24 cellular contexts compared by ENCODE assay signal in the genomic region with DNA sequence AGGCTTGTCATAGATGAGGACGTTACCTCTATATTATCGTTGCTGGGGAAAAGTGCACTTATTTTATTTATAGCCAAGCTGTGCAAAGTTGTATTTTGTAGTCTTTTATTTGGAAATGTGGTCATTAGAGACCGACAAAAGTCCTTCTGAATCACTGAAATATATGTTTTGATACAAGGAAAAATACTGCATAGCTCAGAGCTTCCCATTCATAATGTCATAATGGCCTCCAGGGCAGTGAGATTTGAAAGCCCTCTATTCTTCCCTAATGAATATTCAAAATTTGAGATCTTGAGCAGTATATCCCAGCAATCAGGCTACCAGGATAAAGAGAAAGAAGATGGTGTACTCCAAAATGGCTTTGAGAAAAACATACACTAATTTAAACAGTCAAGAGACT.
A peak's percentile ranks its signal among the peaks of the same experiment; 100 is the strongest.
DNase-seq lines count a peak whose midpoint lies in the region; ATAC-seq and TF ChIP-seq lines count a peak whose summit lies in the region.
"Had no signal": no experiment of that assay in that cellular context is flagged by ENCODE, and none has a peak within 500 bp of the region (broad histone marks: within the 10 kb centered on the region; RNA-seq: fewer than 3 reads in every experiment).

No MANE protein-coding gene starts in this region.

- H4K20me1 ChIP-seq in neural cell (ENCODE audit: insufficient read depth) = no peaks in the 10 kb centered on the region
- H4K20me1 ChIP-seq: BLaER1 treated with 17β-estradiol and CSF1 and Interleukin-3, amounts not matched to agents 10 nM and 100 nM had no signal

- no peak for TF ChIP-seq EP300 in neural cell (conservative IDR thresholded peaks at IDR 0.05; ENCODE audit: poor library complexity, severe bottlenecking)

- DNase-seq in HFFc6 (no peak), SK-N-MC (ENCODE audit: low read depth, low spot score) (no peak), gastrocnemius medialis (no peak), NCI-H1436 treated with DMSO at 0.1 percent for 48 hours (lab: John Stamatoyannopoulos, UW) (no peak)
- DNase-seq in stimulated activated naive B cell treated with anti-CD40 and anti-IgM and Interleukin-4, amounts not matched to agents 10 μg/mL and 1 μg/mL and 100 μg/mL, for 72 hours = no peak
- DNase-seq in stimulated activated naive CD4-positive, alpha-beta T cell (lab: John Stamatoyannopoulos, UW) = no peak
- DNase-seq: 8988T; ACHN; AML-193; BE2C; Calu3; CD4-positive, alpha-beta T cell; CD8-positive, alpha-beta memory T cell; COR-L47; DMS53; DMS79 treated with DMSO at 0.1 percent for 48 hours; GF-D8; H9 had no signal

- no peak overlapping the region for H3K4me3 Mint-ChIP-seq in HFFc6
- no peak overlapping the region for H3K4me3 Mint-ChIP-seq in stimulated activated naive B cell treated with anti-CD40 and anti-IgM and Interleukin-4, amounts not matched to agents 10 μg/mL and 1 μg/mL and 100 μg/mL, for 72 hours
- H3K4me3 Mint-ChIP-seq: CD4-positive, alpha-beta T cell; CD8-positive, alpha-beta memory T cell; GM23338; H9 had no signal

- no peaks in the 10 kb centered on the region for H3K9me3 Mint-ChIP-seq in HFFc6
- no peaks in the 10 kb centered on the region for H3K9me3 Mint-ChIP-seq in stimulated activated naive B cell treated with anti-CD40 and anti-IgM and Interleukin-4, amounts not matched to agents 10 μg/mL and 1 μg/mL and 100 μg/mL, for 72 hours
- H3K9me3 Mint-ChIP-seq: CD4-positive, alpha-beta T cell; CD8-positive, alpha-beta memory T cell; GM23338; H9 had no signal

- no peaks in the 10 kb centered on the region; the same call in 1 of the 2 replicates for H3K27me3 Mint-ChIP-seq in HFFc6 (ENCODE audit: insufficient read depth)
- H3K27me3 Mint-ChIP-seq in stimulated activated naive B cell treated with anti-CD40 and anti-IgM and Interleukin-4, amounts not matched to agents 10 μg/mL and 1 μg/mL and 100 μg/mL, for 72 hours = no peaks in the 10 kb centered on the region

- in situ Hi-C loops in gastrocnemius medialis (cut with MboI; ENCODE audit: low sequenced_read_pairs in 4 of 4) = no loop called here

- no peak overlapping the region for H2AFZ ChIP-seq in neural cell (ENCODE audit: low read depth, low read length)
- H2AFZ ChIP-seq: GM23338 had no signal

- H3K9me3 ChIP-seq in SK-N-MC (ENCODE audit: low read depth, low read length) (no peaks in the 10 kb centered on the region), neural cell (ENCODE audit: low read length) (no peaks in the 10 kb centered on the region), gastrocnemius medialis (no peaks in the 10 kb centered on the region)
- H3K9me3 ChIP-seq: A549, BE2C had no signal

- H3K36me3 ChIP-seq in SK-N-MC (ENCODE audit: insufficient read depth, low read length) (no peaks in the 10 kb centered on the region), neural cell (ENCODE audit: insufficient read depth, low read length) (no peaks in the 10 kb centered on the region), gastrocnemius medialis (peaks cover 0 to 6% of the 10 kb centered on the region in 2 donors)
- H3K36me3 ChIP-seq: BE2C had no signal

- H3K79me2 ChIP-seq in neural cell (replicated peaks; ENCODE audit: insufficient read depth, low read length) = no peaks in the 10 kb centered on the region

- TF ChIP-seq CTCF in HFFc6 (IDR thresholded peaks at IDR 0.05) (no peak), neural cell (IDR thresholded peaks at IDR 0.05; ENCODE audit: poor library complexity, severe bottlenecking) (no peak), gastrocnemius medialis (IDR thresholded peaks at IDR 0.05 in 4 of 5, conservative IDR thresholded peaks at IDR 0.05 in 1 of 5) (no peak)

- no peak for ATAC-seq in gastrocnemius medialis
- ATAC-seq in stimulated activated naive B cell treated with anti-CD40 and anti-IgM and Interleukin-4, amounts not matched to agents 10 μg/mL and 1 μg/mL and 100 μg/mL, for 72 hours (replicated peaks) = no peak
- ATAC-seq: A549, GM23338, HCT116 had no signal

- intact Hi-C loops in gastrocnemius medialis (cut with DNase I; ENCODE audit: low total_unique reads) = no loop called here

- no peaks in the 10 kb centered on the region for H3F3A ChIP-seq in neural cell (ENCODE audit: insufficient read depth, low read length, poor library complexity, severe bottlenecking)

- no peak overlapping the region for H3K4me2 ChIP-seq in neural cell (ENCODE audit: low read length)
- H3K4me2 ChIP-seq: A549; BLaER1 treated with 17β-estradiol and CSF1 and Interleukin-3, amounts not matched to agents 10 nM and 100 nM; GM23338 had no signal

- H3K27ac Mint-ChIP-seq in HFFc6 = peak overlapping the region; percentile 15; the same call in 1 of the 2 replicates
- H3K27ac Mint-ChIP-seq in stimulated activated naive B cell treated with anti-CD40 and anti-IgM and Interleukin-4, amounts not matched to agents 10 μg/mL and 1 μg/mL and 100 μg/mL, for 72 hours = no peak overlapping the region
- H3K27ac Mint-ChIP-seq: CD14-positive monocyte; CD4-positive, alpha-beta T cell; CD8-positive, alpha-beta memory T cell; GM23338; H9 had no signal

- H3K4me1 ChIP-seq in gastrocnemius medialis = peaks cover 0 to 3% of the 10 kb centered on the region in 2 donors
- H3K4me1 ChIP-seq: BE2C had no signal

- H3K36me3 Mint-ChIP-seq in HFFc6 (ENCODE audit: low read depth) = peaks cover 51% of the 10 kb centered on the region
- H3K36me3 Mint-ChIP-seq in stimulated activated naive B cell treated with anti-CD40 and anti-IgM and Interleukin-4, amounts not matched to agents 10 μg/mL and 1 μg/mL and 100 μg/mL, for 72 hours = no peaks in the 10 kb centered on the region
- H3K36me3 Mint-ChIP-seq: CD14-positive monocyte; CD8-positive, alpha-beta memory T cell had no signal

- no peak for TF ChIP-seq POLR2A in gastrocnemius medialis (IDR thresholded peaks at IDR 0.05)

- H3K27me3 ChIP-seq in neural cell (ENCODE audit: insufficient read depth, low read depth, low read length) (no peaks in the 10 kb centered on the region), gastrocnemius medialis (no peaks in the 10 kb centered on the region)
- H3K27me3 ChIP-seq: BE2C; BLaER1 treated with 17β-estradiol and CSF1 and Interleukin-3, amounts not matched to agents 10 nM and 100 nM had no signal

- H3K4me3 ChIP-seq in SK-N-MC (peak overlapping the region; percentile 25; the same call in 1 of the 2 replicates), neural cell (ENCODE audit: low read length) (peak overlapping the region; percentile 12), gastrocnemius medialis (no peak overlapping the region)
- H3K4me3 ChIP-seq: A549; BLaER1 treated with 17β-estradiol and CSF1 and Interleukin-3, amounts not matched to agents 10 nM and 100 nM; GM23338 had no signal

- H3K9ac ChIP-seq in SK-N-MC (ENCODE audit: insufficient read length) (no peak overlapping the region), neural cell (ENCODE audit: low read length) (no peak overlapping the region)
- H3K9ac ChIP-seq: BLaER1 treated with 17β-estradiol and CSF1 and Interleukin-3, amounts not matched to agents 10 nM and 100 nM had no signal

- H3K27ac ChIP-seq in SK-N-MC (no peak overlapping the region), neural cell (ENCODE audit: low read length) (peak overlapping the region; percentile 25), gastrocnemius medialis (peak overlapping the region in 3 of 4 donors; percentile 29 to 63 (median 57))
- H3K27ac ChIP-seq: A549 had no signal

- H3K4me1 Mint-ChIP-seq in HFFc6 (ENCODE audit: low read depth) = peaks cover 72% of the 10 kb centered on the region
- no peaks in the 10 kb centered on the region for H3K4me1 Mint-ChIP-seq in stimulated activated naive B cell treated with anti-CD40 and anti-IgM and Interleukin-4, amounts not matched to agents 10 μg/mL and 1 μg/mL and 100 μg/mL, for 72 hours
- H3K4me1 Mint-ChIP-seq: CD14-positive monocyte; CD8-positive, alpha-beta memory T cell had no signal

- no peaks in the 10 kb centered on the region for H3K9me2 ChIP-seq in neural cell (ENCODE audit: insufficient read depth, low read length)

- no peak for TF ChIP-seq RAD21 in neural cell (conservative IDR thresholded peaks at IDR 0.05)

TF ChIP-seq in neural cell, 6 proteins besides CTCF, POLR2A, EP300 and RAD21:
- TF ChIP-seq, protein P1, sequence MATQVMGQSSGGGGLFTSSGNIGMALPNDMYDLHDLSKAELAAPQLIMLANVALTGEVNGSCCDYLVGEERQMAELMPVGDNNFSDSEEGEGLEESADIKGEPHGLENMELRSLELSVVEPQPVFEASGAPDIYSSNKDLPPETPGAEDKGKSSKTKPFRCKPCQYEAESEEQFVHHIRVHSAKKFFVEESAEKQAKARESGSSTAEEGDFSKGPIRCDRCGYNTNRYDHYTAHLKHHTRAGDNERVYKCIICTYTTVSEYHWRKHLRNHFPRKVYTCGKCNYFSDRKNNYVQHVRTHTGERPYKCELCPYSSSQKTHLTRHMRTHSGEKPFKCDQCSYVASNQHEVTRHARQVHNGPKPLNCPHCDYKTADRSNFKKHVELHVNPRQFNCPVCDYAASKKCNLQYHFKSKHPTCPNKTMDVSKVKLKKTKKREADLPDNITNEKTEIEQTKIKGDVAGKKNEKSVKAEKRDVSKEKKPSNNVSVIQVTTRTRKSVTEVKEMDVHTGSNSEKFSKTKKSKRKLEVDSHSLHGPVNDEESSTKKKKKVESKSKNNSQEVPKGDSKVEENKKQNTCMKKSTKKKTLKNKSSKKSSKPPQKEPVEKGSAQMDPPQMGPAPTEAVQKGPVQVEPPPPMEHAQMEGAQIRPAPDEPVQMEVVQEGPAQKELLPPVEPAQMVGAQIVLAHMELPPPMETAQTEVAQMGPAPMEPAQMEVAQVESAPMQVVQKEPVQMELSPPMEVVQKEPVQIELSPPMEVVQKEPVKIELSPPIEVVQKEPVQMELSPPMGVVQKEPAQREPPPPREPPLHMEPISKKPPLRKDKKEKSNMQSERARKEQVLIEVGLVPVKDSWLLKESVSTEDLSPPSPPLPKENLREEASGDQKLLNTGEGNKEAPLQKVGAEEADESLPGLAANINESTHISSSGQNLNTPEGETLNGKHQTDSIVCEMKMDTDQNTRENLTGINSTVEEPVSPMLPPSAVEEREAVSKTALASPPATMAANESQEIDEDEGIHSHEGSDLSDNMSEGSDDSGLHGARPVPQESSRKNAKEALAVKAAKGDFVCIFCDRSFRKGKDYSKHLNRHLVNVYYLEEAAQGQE (IDR thresholded peaks at IDR 0.05; ENCODE audit: borderline replicate concordance) = no peak
- TF ChIP-seq SMC3 (conservative IDR thresholded peaks at IDR 0.05; ENCODE audit: poor library complexity) (no peak), TAF1 (IDR thresholded peaks at IDR 0.05; ENCODE audit: low read depth) (no peak), MXI1 (conservative IDR thresholded peaks at IDR 0.05; ENCODE audit: poor library complexity, severe bottlenecking) (no peak), EZH2 (IDR thresholded peaks at IDR 0.05; ENCODE audit: borderline replicate concordance, insufficient read depth, low read length, poor library complexity, severe bottlenecking) (no peak), POLR2AphosphoS5 (IDR thresholded peaks at IDR 0.05) (no peak)

Comparison
In these comparisons a context has a peak if more than half of its experiments do, and no peak if none do; other contexts are left out.
1. H3K4me3 ChIP-seq: peak in SK-N-MC (single experiment) and neural cell (single experiment); none in gastrocnemius medialis (0 of 4).